Comparison of ENCODE assay signal across 12 cellular contexts in genomic region chr7:121440857-121441503, GRCh38. TPM values are rescaled to one million over a fixed set of nuclear protein-coding genes. Genes with fewer than 3 reads are reported as not detected.
DNase-seq lines count a peak whose midpoint lies in the region; ATAC-seq and TF ChIP-seq lines count a peak whose summit lies in the region.
"Had no signal": no experiment of that assay in that cellular context is flagged by ENCODE, and none has a peak within 500 bp of the region (broad histone marks: within the 10 kb centered on the region; RNA-seq: fewer than 3 reads in every experiment).

No MANE protein-coding gene starts in this region.

- peaks cover 1% of the 10 kb centered on the region for H3K79me1 ChIP-seq in neuronal stem cell (ENCODE audit: low read depth, low read length)

- no peaks in the 10 kb centered on the region for H3K9me3 ChIP-seq in DND-41 (ENCODE audit: insufficient read depth, low read length, severe bottlenecking)
- no peaks in the 10 kb centered on the region for H3K9me3 ChIP-seq in neuronal stem cell (replicated peaks in 1 of 2; ENCODE audit: control insufficient read depth in 2 of 2, insufficient read depth in 1 of 2, low read depth in 1 of 2, low read length in 2 of 2)
- H3K9me3 ChIP-seq in testis = no peaks in the 10 kb centered on the region
- H3K9me3 ChIP-seq: vagina had no signal

- intact Hi-C loops in testis (cut with DNase I; ENCODE audit: low total_unique reads) = no loop called here

- no peak overlapping the region for H2BK5ac ChIP-seq in neuronal stem cell (ENCODE audit: low read length)

- H2BK15ac ChIP-seq in neuronal stem cell (ENCODE audit: low read length) = peak overlapping the region; percentile 30

- DNase-seq in DND-41 = no peak
- DNase-seq in activated naive CD8-positive, alpha-beta T cell treated with anti-CD3 and anti-CD28 coated beads, Interleukin-2, amount 10 ng/mL, durations not matched to agents 7 days and 5 days = no peak
- DNase-seq in neuronal stem cell (ENCODE audit: low spot score) = no peak
- no peak for DNase-seq in A172 (ENCODE audit: low spot score)
- DNase-seq in testis = no peak
- no peak for DNase-seq in AML-193 (lab: John Stamatoyannopoulos, UW)
- DNase-seq: NCI-H69; stimulated activated CD4-positive, alpha-beta T cell treated with anti-CD3 and anti-CD28 coated beads, Interleukin-2, amount 100 ng/mL, for 48 hours had no signal

- H3K9me3 Mint-ChIP-seq in IgD-negative memory B cell = no peaks in the 10 kb centered on the region
- H3K9me3 Mint-ChIP-seq in activated naive CD8-positive, alpha-beta T cell treated with anti-CD3 and anti-CD28 coated beads, Interleukin-2, amount 10 ng/mL, durations not matched to agents 7 days and 5 days = peaks cover 4% of the 10 kb centered on the region

- H3K18ac ChIP-seq in neuronal stem cell (ENCODE audit: low read length) = peak overlapping the region; percentile 89

- peak overlapping the region; percentile 36; the same call in 1 of the 2 replicates for H3K27ac ChIP-seq in DND-41 (ENCODE audit: low read length)
- no peak overlapping the region for H3K27ac ChIP-seq in neuronal stem cell (replicated peaks; ENCODE audit: low read length)
- no peak overlapping the region for H3K27ac ChIP-seq in testis
- H3K27ac ChIP-seq: vagina had no signal

- peak overlapping the region; percentile 74 to 88 (median 84) for H3K4me3 Mint-ChIP-seq in IgD-negative memory B cell
- peak overlapping the region; percentile 51 for H3K4me3 Mint-ChIP-seq in activated naive CD8-positive, alpha-beta T cell treated with anti-CD3 and anti-CD28 coated beads, Interleukin-2, amount 10 ng/mL, durations not matched to agents 7 days and 5 days

- H3K9ac ChIP-seq in DND-41 (ENCODE audit: low read depth, low read length) (no peak overlapping the region), neuronal stem cell (ENCODE audit: low read depth, low read length, poor library complexity) (no peak overlapping the region)

- H3K4me1 Mint-ChIP-seq in IgD-negative memory B cell = peaks cover 26 to 37% (median 32%) of the 10 kb centered on the region in 3 donors
- peaks cover 19% of the 10 kb centered on the region for H3K4me1 Mint-ChIP-seq in activated naive CD8-positive, alpha-beta T cell treated with anti-CD3 and anti-CD28 coated beads, Interleukin-2, amount 10 ng/mL, durations not matched to agents 7 days and 5 days

- H3K27me3 Mint-ChIP-seq in IgD-negative memory B cell = peaks cover 2% of the 10 kb centered on the region
- no peaks in the 10 kb centered on the region for H3K27me3 Mint-ChIP-seq in activated naive CD8-positive, alpha-beta T cell treated with anti-CD3 and anti-CD28 coated beads, Interleukin-2, amount 10 ng/mL, durations not matched to agents 7 days and 5 days

- TF ChIP-seq POLR2A in testis (IDR thresholded peaks at IDR 0.05) = no peak

- H4K20me1 ChIP-seq in DND-41 (ENCODE audit: insufficient read depth, low read length) = no peaks in the 10 kb centered on the region

- H2AFZ ChIP-seq in DND-41 (ENCODE audit: low read depth, low read length) (peak overlapping the region; percentile 68), neuronal stem cell (ENCODE audit: low read length) (peak overlapping the region; percentile 49)

- POLR2A ChIA-PET in activated naive CD8-positive, alpha-beta T cell treated with anti-CD3 and anti-CD28 coated beads, Interleukin-2, amount 10 ng/mL, durations not matched to agents 7 days and 5 days (lab: Charles Lee) = interaction anchor here (0.6 kb wide), 2 partner anchors 304 to 491 kb away, joined by 3 to 4 read pairs; partner anchors contain the start of gene ING3

- peak overlapping the region; percentile 81 for H3K4ac ChIP-seq in neuronal stem cell (ENCODE audit: low read length)

- peaks cover 3% of the 10 kb centered on the region for H3K36me3 Mint-ChIP-seq in IgD-negative memory B cell
- peaks cover 10% of the 10 kb centered on the region for H3K36me3 Mint-ChIP-seq in activated naive CD8-positive, alpha-beta T cell treated with anti-CD3 and anti-CD28 coated beads, Interleukin-2, amount 10 ng/mL, durations not matched to agents 7 days and 5 days

- H3K4me2 ChIP-seq in DND-41 (ENCODE audit: insufficient read depth, low read length) (peak overlapping the region; percentile 42; the same call in 1 of the 2 replicates), neuronal stem cell (ENCODE audit: insufficient read depth, low read length, poor library complexity, severe bottlenecking) (no peak overlapping the region)

- H3K27me3 ChIP-seq in DND-41 (ENCODE audit: insufficient read depth, low read length, poor library complexity) (no peaks in the 10 kb centered on the region), neuronal stem cell (ENCODE audit: control insufficient read depth in 3 of 3, insufficient read depth in 3 of 3, low read depth in 1 of 3, low read length in 3 of 3) (no peaks in the 10 kb centered on the region), testis (no peaks in the 10 kb centered on the region)
- H3K27me3 ChIP-seq: vagina had no signal

- WGBS in neuronal stem cell (ENCODE audit: extremely low coverage in 2 of 2, insufficient read length in 2 of 2, insufficient replicate concordance in 1 of 2), 2 donors = no CpG with 5 or more reads among the region's 18 CpGs
- WGBS in testis, 2 donors = 79 to 86% methylated on average over 14 to 18 of the region's 18 CpGs

- H3K23ac ChIP-seq in neuronal stem cell (ENCODE audit: low read depth, low read length, poor library complexity) = peak overlapping the region; percentile 22

- peaks cover 18% of the 10 kb centered on the region for H3K4me1 ChIP-seq in DND-41 (ENCODE audit: insufficient read depth, low read length)
- H3K4me1 ChIP-seq in neuronal stem cell (ENCODE audit: control insufficient read depth in 2 of 2, insufficient read depth in 1 of 2, low read depth in 1 of 2, low read length in 2 of 2) = peaks cover 0 to 2% of the 10 kb centered on the region in 2 donors
- no peaks in the 10 kb centered on the region for H3K4me1 ChIP-seq in testis

- H3K14ac ChIP-seq in neuronal stem cell (ENCODE audit: low read length) = no peak overlapping the region

- H4K91ac ChIP-seq in neuronal stem cell (ENCODE audit: low read depth, low read length, poor library complexity) = no peak overlapping the region

- peak overlapping the region; percentile 85 to 94 (median 88) for H3K27ac Mint-ChIP-seq in IgD-negative memory B cell
- H3K27ac Mint-ChIP-seq in activated naive CD8-positive, alpha-beta T cell treated with anti-CD3 and anti-CD28 coated beads, Interleukin-2, amount 10 ng/mL, durations not matched to agents 7 days and 5 days = peak overlapping the region; percentile 48

- peak overlapping the region; percentile 71 for H2AK5ac ChIP-seq in neuronal stem cell (ENCODE audit: low read depth, low read length)

- no peaks in the 10 kb centered on the region for H3K79me2 ChIP-seq in DND-41 (ENCODE audit: insufficient read depth, low read length)

- no peak overlapping the region for H4K8ac ChIP-seq in neuronal stem cell (ENCODE audit: low read depth, low read length)

- H3K36me3 ChIP-seq in DND-41 (ENCODE audit: insufficient read depth, low read length) (no peaks in the 10 kb centered on the region), neuronal stem cell (replicated peaks in 1 of 2; ENCODE audit: control insufficient read depth in 2 of 2, insufficient read depth in 2 of 2, low read length in 2 of 2) (no peaks in the 10 kb centered on the region), testis (ENCODE audit: low read depth, missing control alignments) (no peaks in the 10 kb centered on the region)
- H3K36me3 ChIP-seq: vagina had no signal

- H2BK120ac ChIP-seq in neuronal stem cell (ENCODE audit: low read depth, low read length) = no peak overlapping the region

- H2BK12ac ChIP-seq in neuronal stem cell (ENCODE audit: low read length) = no peak overlapping the region

- TF ChIP-seq CTCF in DND-41 (IDR thresholded peaks at IDR 0.05; ENCODE audit: borderline replicate concordance, extremely low read depth, low read length, poor library complexity, severe bottlenecking) (no peak), testis (IDR thresholded peaks at IDR 0.05) (no peak)

- H3K4me3 ChIP-seq in DND-41 (ENCODE audit: low read depth in 1 of 2, low read length in 2 of 2) (no peak overlapping the region), neuronal stem cell (ENCODE audit: low read length in 2 of 2) (no peak overlapping the region), testis (no peak overlapping the region)
- H3K4me3 ChIP-seq: vagina had no signal

- ATAC-seq in DND-41 (ENCODE audit: insufficient read depth, low read depth) = peak; percentile 45; the same call in 2 of the 3 replicates
- no peak for ATAC-seq in activated naive CD8-positive, alpha-beta T cell treated with anti-CD3 and anti-CD28 coated beads, Interleukin-2, amount 10 ng/mL, durations not matched to agents 7 days and 5 days (ENCODE audit: low read depth)
- ATAC-seq in GM18858 (IDR thresholded peaks at IDR 0.05; ENCODE audit: unreplicated experiment) = no peak
- ATAC-seq: activated CD4-positive, CD25-positive, alpha-beta regulatory T cell treated with anti-CD3 and anti-CD28 coated beads, Interleukin-2, amount 50 U/mL, for 24 hours had no signal

RNA-seq across cellular contexts. Expression of gene FAM3C, which starts 44.9 kb away (rescaled TPM):
- polyA plus RNA-seq in IgD-negative memory B cell = 50.4 TPM
- 10 to 100 TPM; 21.4 to 21.8 TPM for total RNA-seq in activated naive CD8-positive, alpha-beta T cell treated with anti-CD3 and anti-CD28 coated beads, Interleukin-2, amount 10 ng/mL, durations not matched to agents 7 days and 5 days
- polyA plus RNA-seq in neuronal stem cell (2013, experiment 1 of 2) = 39.6 TPM
- polyA plus RNA-seq in neuronal stem cell (2013, experiment 2 of 2) = 40.5 TPM
- total RNA-seq in A172 (2014; rRNA removed; shearing (Covaris generic)) = 67.1 and 75.2 TPM in 2 replicates
- total RNA-seq in testis = 10 to 100 TPM; 31.8 to 35.9 TPM
- 50.7 TPM for polyA plus RNA-seq in testis (ENCODE audit: insufficient read depth, low read depth, low replicate concordance)
